8 cellular contexts compared by ENCODE assay signal in genomic region chr3:186930143-186930638, GRCh38. TPM values are rescaled to one million over a fixed set of nuclear protein-coding genes. Genes with fewer than 3 reads are reported as not detected.
DNase-seq lines count a peak whose midpoint lies in the region; ATAC-seq and TF ChIP-seq lines count a peak whose summit lies in the region.

A gene with protein sequence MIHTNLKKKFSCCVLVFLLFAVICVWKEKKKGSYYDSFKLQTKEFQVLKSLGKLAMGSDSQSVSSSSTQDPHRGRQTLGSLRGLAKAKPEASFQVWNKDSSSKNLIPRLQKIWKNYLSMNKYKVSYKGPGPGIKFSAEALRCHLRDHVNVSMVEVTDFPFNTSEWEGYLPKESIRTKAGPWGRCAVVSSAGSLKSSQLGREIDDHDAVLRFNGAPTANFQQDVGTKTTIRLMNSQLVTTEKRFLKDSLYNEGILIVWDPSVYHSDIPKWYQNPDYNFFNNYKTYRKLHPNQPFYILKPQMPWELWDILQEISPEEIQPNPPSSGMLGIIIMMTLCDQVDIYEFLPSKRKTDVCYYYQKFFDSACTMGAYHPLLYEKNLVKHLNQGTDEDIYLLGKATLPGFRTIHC (plus strand): TSS chr3:186930526. CDS start chr3:187042704, 112,178 bp downstream.

- H3K4me1 ChIP-seq in right atrium auricular region (peaks cover 0 to 41% of the 10 kb centered on the region in 2 donors), psoas muscle (peaks cover 27% of the 10 kb centered on the region), vagina (peaks cover 27% of the 10 kb centered on the region)

- intact Hi-C loops in psoas muscle (cut with DNase I) = loop anchor here (2.0 to 10.0 kb wide), 3 partner anchors 47 to 235 kb away; no protein-coding TSS in a partner anchor
- intact Hi-C loops in vagina (cut with DNase I) = no loop called here

- H3K9me3 ChIP-seq in right atrium auricular region = no peaks in the 10 kb centered on the region
- H3K9me3 ChIP-seq in psoas muscle = no peaks in the 10 kb centered on the region
- no peaks in the 10 kb centered on the region for H3K9me3 ChIP-seq in vagina

- peak; percentile 61 for ATAC-seq in GM19452 (IDR thresholded peaks at IDR 0.05; ENCODE audit: unreplicated experiment)
- peak; percentile 75 to 84 (median 79) for ATAC-seq in psoas muscle

- H3K36me3 ChIP-seq in right atrium auricular region (no peaks in the 10 kb centered on the region), psoas muscle (ENCODE audit: insufficient read depth in 1 of 2, low read depth in 1 of 2) (peaks cover 0 to 10% of the 10 kb centered on the region in 2 donors), vagina (no peaks in the 10 kb centered on the region)

- peak in 1 of 2 donors; percentile 9 for TF ChIP-seq POLR2A in vagina (IDR thresholded peaks at IDR 0.05)

- peak; percentile 39 to 57 for TF ChIP-seq CTCF in right atrium auricular region (IDR thresholded peaks at IDR 0.05)
- peak; percentile 49 for TF ChIP-seq CTCF in psoas muscle (IDR thresholded peaks at IDR 0.05)
- no peak for TF ChIP-seq CTCF in vagina (IDR thresholded peaks at IDR 0.05)

- DNase-seq in CD1c-positive myeloid dendritic cell (ENCODE audit: extremely low spot score) (peak; percentile 70), HT1080 (ENCODE audit: low read depth) (peak; percentile 75), T follicular helper cell (ENCODE audit: low read depth) (peak; percentile 45), amniotic epithelial cell (ENCODE audit: low read depth) (peak; percentile 23), right atrium auricular region (ENCODE audit: low spot score) (peak; percentile 81), psoas muscle (peak; percentile 74 to 85), vagina (ENCODE audit: extremely low spot score in 2 of 2) (no peak)

- peak within 1 kb of the TSS; percentile 76 to 82 for H3K4me3 ChIP-seq in right atrium auricular region
- H3K4me3 ChIP-seq in psoas muscle = peak within 1 kb of the TSS; percentile 99
- H3K4me3 ChIP-seq in vagina = peak within 1 kb of the TSS; percentile 77 to 80

- 1 to 3% (median 1%) methylated on average over 33 to 38 of the region's 38 CpGs for WGBS in psoas muscle, 3 donors

- H3K27ac ChIP-seq in right atrium auricular region = peak within 1 kb of the TSS; percentile 92 to 96
- H3K27ac ChIP-seq in psoas muscle = peak within 1 kb of the TSS; percentile 89
- peak within 1 kb of the TSS; percentile 82 for H3K27ac ChIP-seq in vagina

- H3K27me3 ChIP-seq in right atrium auricular region (no peaks in the 10 kb centered on the region), psoas muscle (ENCODE audit: insufficient read depth in 3 of 3, low read length in 2 of 3) (no peaks in the 10 kb centered on the region), vagina (no peaks in the 10 kb centered on the region)

RNA-seq across cellular contexts. Expression of the gene that starts here (rescaled TPM):
- 6.1 and 6.8 TPM in 2 replicates for total RNA-seq in HT1080 (2014; rRNA removed; shearing (Covaris generic))
- 7.7 and 7.9 TPM in 2 replicates for polyA plus RNA-seq in HT1080 (2015; cell fraction: cytosol; rRNA removed)
- polyA plus RNA-seq in HT1080 (2015; cell fraction: nucleus; rRNA removed) = 9.6 and 10.4 TPM in 2 replicates
- total RNA-seq in right atrium auricular region (10 to 100 TPM; 55.1 to 94.3 TPM), psoas muscle (10 to 100 TPM; 11.5 to 25.0 (median 20.5) TPM), vagina (37.8 TPM)
- polyA plus RNA-seq in psoas muscle = 10 to 100 TPM in 1 of 3 donors, 1 to 10 TPM in 2; 4.2 to 15.3 (median 9.2) TPM

Comparison
In these comparisons a context has a peak if more than half of its experiments do, and no peak if none do; other contexts are left out.
1. DNase-seq: peak in CD1c-positive myeloid dendritic cell (single experiment), HT1080 (single experiment), T follicular helper cell (single experiment), amniotic epithelial cell (single experiment), right atrium auricular region (single experiment) and psoas muscle (2 of 2); none in vagina (0 of 2).
2. CTCF ChIP-seq: peak in right atrium auricular region (2 of 2) and psoas muscle (single experiment); none in vagina (0 of 3).
3. Peak in every context shown above with its lines, with median percentiles within 50 percentile points of each other: H3K27ac ChIP-seq and H3K4me3 ChIP-seq.